In the genomic region with DNA sequence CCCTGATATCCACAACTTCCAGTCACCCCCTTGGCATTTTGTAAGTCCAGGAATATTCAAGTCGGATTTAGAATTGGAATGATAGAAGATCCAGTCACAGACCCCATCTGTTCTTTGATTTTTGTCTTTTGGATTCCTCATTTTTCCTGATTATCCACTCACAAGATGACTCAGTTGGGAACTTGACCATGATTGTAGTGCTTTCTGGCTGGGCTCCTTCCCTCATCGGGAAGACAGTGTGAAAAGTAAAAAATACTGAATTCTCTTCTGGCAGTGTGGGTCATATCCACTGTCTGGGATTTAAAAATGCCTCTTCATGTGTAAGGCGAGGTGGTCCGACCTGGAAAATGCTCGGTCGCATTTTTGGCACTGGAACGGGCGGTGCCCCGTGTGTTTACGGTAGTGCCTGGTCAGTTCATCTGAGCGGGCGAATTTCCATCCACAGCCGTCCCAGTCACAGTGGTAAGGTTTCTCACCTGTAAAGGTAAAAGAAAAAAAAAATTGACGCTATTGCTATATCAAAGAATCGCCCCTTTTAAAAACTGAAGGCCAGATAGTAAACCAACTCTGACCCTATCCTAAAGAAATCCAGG, we compare ENCODE assay signal across 2 cellular contexts.
A peak's percentile ranks its signal among the peaks of the same experiment; 100 is the strongest.
TF ChIP-seq lines count a peak whose summit lies in the region.

No MANE protein-coding gene starts in this region.

TF ChIP-seq in IMR-90, 13 proteins besides CTCF, POLR2A, EP300 and RAD21:
- TF ChIP-seq, protein P1, sequence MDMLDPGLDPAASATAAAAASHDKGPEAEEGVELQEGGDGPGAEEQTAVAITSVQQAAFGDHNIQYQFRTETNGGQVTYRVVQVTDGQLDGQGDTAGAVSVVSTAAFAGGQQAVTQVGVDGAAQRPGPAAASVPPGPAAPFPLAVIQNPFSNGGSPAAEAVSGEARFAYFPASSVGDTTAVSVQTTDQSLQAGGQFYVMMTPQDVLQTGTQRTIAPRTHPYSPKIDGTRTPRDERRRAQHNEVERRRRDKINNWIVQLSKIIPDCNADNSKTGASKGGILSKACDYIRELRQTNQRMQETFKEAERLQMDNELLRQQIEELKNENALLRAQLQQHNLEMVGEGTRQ (IDR thresholded peaks at IDR 0.05; ENCODE audit: low read depth, low read length) = no peak
- TF ChIP-seq MXI1 (IDR thresholded peaks at IDR 0.05; ENCODE audit: borderline replicate concordance, low read depth, low read length) (no peak), NFE2L2 (IDR thresholded peaks at IDR 0.05; ENCODE audit: low read depth, low read length) (no peak)

TF ChIP-seq in endothelial cell of umbilical vein, 7 proteins besides CTCF, POLR2A, EP300 and RAD21:
- TF ChIP-seq, protein P2, sequence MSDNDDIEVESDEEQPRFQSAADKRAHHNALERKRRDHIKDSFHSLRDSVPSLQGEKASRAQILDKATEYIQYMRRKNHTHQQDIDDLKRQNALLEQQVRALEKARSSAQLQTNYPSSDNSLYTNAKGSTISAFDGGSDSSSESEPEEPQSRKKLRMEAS (IDR thresholded peaks at IDR 0.05; ENCODE audit: insufficient read depth, insufficient read length) = no peak
- TF ChIP-seq FOS (IDR thresholded peaks at IDR 0.05; ENCODE audit: borderline replicate concordance, insufficient read depth, low read length) = peak; percentile 28
